In genomic region chr12:65739606-65740005, GRCh38 we compare ENCODE assay signal across 15 cellular contexts.
DNase-seq lines count a peak whose midpoint lies in the region; ATAC-seq and TF ChIP-seq lines count a peak whose summit lies in the region.
"Had no signal": no experiment of that assay in that cellular context is flagged by ENCODE, and none has a peak within 500 bp of the region (broad histone marks: within the 10 kb centered on the region; RNA-seq: fewer than 3 reads in every experiment).

No MANE protein-coding gene starts in this region.

- 89 to 90% methylated on average over 4 of the region's 4 CpGs for WGBS in tibial nerve, 2 donors

- H3K27me3 Mint-ChIP-seq in T-cell (peaks cover 15 to 18% of the 10 kb centered on the region in 2 donors), neural crest cell (ENCODE audit: low read depth) (peaks cover 16% of the 10 kb centered on the region)
- peaks cover 23 to 30% of the 10 kb centered on the region in 2 donors for H3K27me3 Mint-ChIP-seq in effector memory CD8-positive, alpha-beta T cell

- H3K9me3 Mint-ChIP-seq in T-cell (peaks cover 0 to 5% (median 4%) of the 10 kb centered on the region in 3 donors), neural crest cell (no peaks in the 10 kb centered on the region)
- peaks cover 0 to 8% of the 10 kb centered on the region in 2 donors for H3K9me3 Mint-ChIP-seq in effector memory CD8-positive, alpha-beta T cell

- no peak for DNase-seq in T-cell
- no peak for DNase-seq in effector memory CD8-positive, alpha-beta T cell
- no peak for DNase-seq in neural crest cell (ENCODE audit: low read depth, low spot score)
- DNase-seq in kidney glomerular epithelial cell (lab: John Stamatoyannopoulos, UW), result no peak
- no peak for DNase-seq in tibial nerve (ENCODE audit: low spot score in 2 of 2)
- DNase-seq: C1 segment of cervical spinal cord; CD4-positive, alpha-beta memory T cell; DMS153; DMS79 treated with DMSO at 0.1 percent for 48 hours; EL; HCEC 1CT; IMR-90 had no signal

- H3K27ac Mint-ChIP-seq in T-cell (no peak overlapping the region), neural crest cell (ENCODE audit: unreplicated experiment) (no peak overlapping the region)
- no peak overlapping the region for H3K27ac Mint-ChIP-seq in effector memory CD8-positive, alpha-beta T cell
- H3K27ac Mint-ChIP-seq: B cell; CD4-positive, alpha-beta memory T cell had no signal

- H3K27ac ChIP-seq in HEK293 (ENCODE audit: extremely low read depth, low read depth, low read length) (no peak overlapping the region), tibial nerve (no peak overlapping the region)

- POLR2A ChIA-PET in HEK293 (lab: Yijun Ruan, JAX), result interaction anchor here (2.3 kb wide), 1 partner anchor 85 kb away, joined by 10 read pairs; the partner anchor contains the start of gene HMGA2
- POLR2A ChIA-PET in T-cell (lab: Charles Lee), result no interaction called here

- H3K9me3 ChIP-seq in HEK293 (ENCODE audit: control insufficient read depth, insufficient read depth, low read depth, low read length) (no peaks in the 10 kb centered on the region), tibial nerve (no peaks in the 10 kb centered on the region)

- ATAC-seq in T-cell (replicated peaks in 1 of 4) (no peak), GM19455 (IDR thresholded peaks at IDR 0.05; ENCODE audit: unreplicated experiment) (no peak)
- ATAC-seq in effector memory CD8-positive, alpha-beta T cell (replicated peaks), result no peak

- TF ChIP-seq POLR2A in tibial nerve (IDR thresholded peaks at IDR 0.05), result no peak

- H3K36me3 ChIP-seq in HEK293 (ENCODE audit: control insufficient read depth in 2 of 2, insufficient read depth in 1 of 2, low read length in 2 of 2), result no peaks in the 10 kb centered on the region
- no peaks in the 10 kb centered on the region for H3K36me3 ChIP-seq in tibial nerve

- 0 out of 2 replicates have a peak, but pooled peaks cover 5% of the 10 kb centered on the region for H3K4me1 ChIP-seq in HEK293 (ENCODE audit: control insufficient read depth, insufficient read depth, low read length)
- peaks cover 0 to 24% (median 0%) of the 10 kb centered on the region in 4 donors for H3K4me1 ChIP-seq in tibial nerve

- H3K4me1 Mint-ChIP-seq in T-cell (peaks cover 9 to 18% (median 16%) of the 10 kb centered on the region in 3 donors), neural crest cell (peaks cover 14% of the 10 kb centered on the region)
- peaks cover 7 to 8% of the 10 kb centered on the region in 2 donors for H3K4me1 Mint-ChIP-seq in effector memory CD8-positive, alpha-beta T cell (ENCODE audit: low read depth in 2 of 2)

- H3K4me3 Mint-ChIP-seq in T-cell, result peak overlapping the region in 2 of 3 donors; percentile 28 to 84
- H3K4me3 Mint-ChIP-seq in effector memory CD8-positive, alpha-beta T cell, result peak overlapping the region; percentile 31 to 78
- H3K4me3 Mint-ChIP-seq in neural crest cell, result peak overlapping the region; percentile 92

- TF ChIP-seq CTCF in HEK293 (tag by site-specific recombination; IDR thresholded peaks at IDR 0.05) (no peak), neural crest cell (conservative IDR thresholded peaks at IDR 0.05) (no peak), tibial nerve (IDR thresholded peaks at IDR 0.05) (no peak)

- H3K36me3 Mint-ChIP-seq in T-cell (no peaks in the 10 kb centered on the region), neural crest cell (ENCODE audit: low read depth) (no peaks in the 10 kb centered on the region)
- no peaks in the 10 kb centered on the region for H3K36me3 Mint-ChIP-seq in effector memory CD8-positive, alpha-beta T cell (ENCODE audit: insufficient read depth)
- H3K36me3 Mint-ChIP-seq: CD4-positive, alpha-beta memory T cell had no signal

- peaks cover 0 to 8% of the 10 kb centered on the region in 2 donors for H3K27me3 ChIP-seq in tibial nerve

- CTCF ChIA-PET in HEK293 (lab: Yijun Ruan, JAX), result no interaction called here
- CTCF ChIA-PET in T-cell (lab: Charles Lee), result no interaction called here

- no peak for TF ChIP-seq EP300 in tibial nerve (IDR thresholded peaks at IDR 0.05)

- H3K4me3 ChIP-seq in HEK293 (ENCODE audit: low read depth, low read length) (no peak overlapping the region), tibial nerve (no peak overlapping the region)

TF ChIP-seq in HEK293, 187 proteins besides CTCF, POLR2A, EP300 and RAD21:
- TF ChIP-seq ZNF513 (tag by site-specific recombination; IDR thresholded peaks at IDR 0.05), result no peak
- TF ChIP-seq ATF2 (tag by site-specific recombination; IDR thresholded peaks at IDR 0.05; ENCODE audit: low read depth), result peak; percentile 67; the same call in 1 of the 2 replicates
- no peak for TF ChIP-seq KLF7 (tag by site-specific recombination; IDR thresholded peaks at IDR 0.05; ENCODE audit: borderline replicate concordance)
TF ChIP-seq in HEK293: peak in this region for 1.
